In the genomic region with DNA sequence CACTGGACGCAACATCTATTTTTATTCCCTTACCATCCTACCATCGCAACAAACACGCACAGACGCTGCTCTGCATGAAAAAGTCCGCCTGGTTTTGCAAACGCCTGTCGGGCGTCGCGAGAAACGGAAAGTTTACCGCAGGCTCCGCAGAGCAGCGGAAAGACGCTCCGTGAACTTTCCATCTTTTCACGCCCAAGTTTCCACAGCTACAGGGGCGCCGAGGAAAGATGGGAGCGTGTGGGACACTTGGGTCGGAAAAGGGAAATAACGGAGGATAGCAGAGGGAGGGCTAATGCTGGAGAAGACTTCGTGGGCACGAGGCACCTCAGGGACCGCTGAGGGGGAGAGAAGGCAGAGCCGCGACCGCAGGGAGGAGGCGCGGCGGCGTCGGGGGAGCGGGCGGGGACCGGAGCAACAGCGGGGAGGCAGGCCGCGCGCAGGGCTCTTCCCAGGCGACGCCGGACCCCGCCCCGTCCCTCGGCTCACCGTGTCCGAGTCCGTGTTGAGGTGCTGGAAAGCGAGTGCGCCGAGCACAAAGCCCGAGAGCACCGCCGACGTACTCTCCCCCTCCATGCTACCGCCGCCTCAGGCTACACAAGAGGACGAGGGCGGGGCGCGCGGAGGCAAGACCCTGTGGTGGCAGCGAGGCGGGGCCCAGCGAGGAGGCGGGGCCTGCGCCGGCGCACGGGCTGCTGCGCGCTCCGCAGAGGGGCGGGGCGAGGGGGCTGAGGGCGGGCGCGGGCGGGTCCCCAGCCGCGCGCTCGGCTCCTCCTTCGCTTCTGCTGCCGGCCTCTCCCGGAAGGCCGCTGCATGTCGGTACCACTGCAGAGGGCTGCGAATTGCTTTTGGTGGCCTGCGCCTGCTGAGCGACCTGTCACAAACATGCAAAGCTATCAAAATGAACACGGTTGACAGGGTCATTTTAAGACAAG, we compare ENCODE assay signal across 1 cellular context.
TF ChIP-seq lines count a peak whose summit lies in the region.

A gene (minus strand): TSS at position 601 of the 932 bp plus-strand sequence. CDS start 28 bp downstream, at position 573.

TF ChIP-seq in WTC11, 78 proteins besides CTCF, POLR2A, EP300 and RAD21 (continued from another document and continues in another):
- TF ChIP-seq, protein P1, sequence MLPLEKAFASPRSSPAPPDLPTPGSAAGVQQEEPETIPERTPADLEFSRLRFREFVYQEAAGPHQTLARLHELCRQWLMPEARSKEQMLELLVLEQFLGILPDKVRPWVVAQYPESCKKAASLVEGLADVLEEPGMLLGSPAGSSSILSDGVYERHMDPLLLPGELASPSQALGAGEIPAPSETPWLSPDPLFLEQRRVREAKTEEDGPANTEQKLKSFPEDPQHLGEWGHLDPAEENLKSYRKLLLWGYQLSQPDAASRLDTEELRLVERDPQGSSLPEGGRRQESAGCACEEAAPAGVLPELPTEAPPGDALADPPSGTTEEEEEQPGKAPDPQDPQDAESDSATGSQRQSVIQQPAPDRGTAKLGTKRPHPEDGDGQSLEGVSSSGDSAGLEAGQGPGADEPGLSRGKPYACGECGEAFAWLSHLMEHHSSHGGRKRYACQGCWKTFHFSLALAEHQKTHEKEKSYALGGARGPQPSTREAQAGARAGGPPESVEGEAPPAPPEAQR (CRISPR knock-in tag; IDR thresholded peaks at IDR 0.05) = no peak
- TF ChIP-seq, protein P2, sequence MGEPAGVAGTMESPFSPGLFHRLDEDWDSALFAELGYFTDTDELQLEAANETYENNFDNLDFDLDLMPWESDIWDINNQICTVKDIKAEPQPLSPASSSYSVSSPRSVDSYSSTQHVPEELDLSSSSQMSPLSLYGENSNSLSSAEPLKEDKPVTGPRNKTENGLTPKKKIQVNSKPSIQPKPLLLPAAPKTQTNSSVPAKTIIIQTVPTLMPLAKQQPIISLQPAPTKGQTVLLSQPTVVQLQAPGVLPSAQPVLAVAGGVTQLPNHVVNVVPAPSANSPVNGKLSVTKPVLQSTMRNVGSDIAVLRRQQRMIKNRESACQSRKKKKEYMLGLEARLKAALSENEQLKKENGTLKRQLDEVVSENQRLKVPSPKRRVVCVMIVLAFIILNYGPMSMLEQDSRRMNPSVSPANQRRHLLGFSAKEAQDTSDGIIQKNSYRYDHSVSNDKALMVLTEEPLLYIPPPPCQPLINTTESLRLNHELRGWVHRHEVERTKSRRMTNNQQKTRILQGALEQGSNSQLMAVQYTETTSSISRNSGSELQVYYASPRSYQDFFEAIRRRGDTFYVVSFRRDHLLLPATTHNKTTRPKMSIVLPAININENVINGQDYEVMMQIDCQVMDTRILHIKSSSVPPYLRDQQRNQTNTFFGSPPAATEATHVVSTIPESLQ (CRISPR knock-in tag; IDR thresholded peaks at IDR 0.05) = no peak
- TF ChIP-seq GABPB1 (CRISPR knock-in tag; IDR thresholded peaks at IDR 0.05) (peak; percentile 41; the same call in 1 of the 2 replicates), TCF7 (CRISPR knock-in tag; IDR thresholded peaks at IDR 0.05; ENCODE audit: low read depth) (0 out of 2 replicates have a peak, but pooled peaks have one; percentile 79), MYBL2 (CRISPR knock-in tag; IDR thresholded peaks at IDR 0.05) (peak; percentile 69; the same call in 1 of the 2 replicates), JUN (CRISPR knock-in tag; IDR thresholded peaks at IDR 0.05) (peak; percentile 66; the same call in 1 of the 2 replicates), KAT7 (CRISPR knock-in tag; IDR thresholded peaks at IDR 0.05; ENCODE audit: borderline replicate concordance) (no peak), CBFB (CRISPR knock-in tag; IDR thresholded peaks at IDR 0.05; ENCODE audit: low read depth) (no peak), OVOL2 (CRISPR knock-in tag; IDR thresholded peaks at IDR 0.05; ENCODE audit: borderline replicate concordance) (no peak), RELA (CRISPR knock-in tag; IDR thresholded peaks at IDR 0.05; ENCODE audit: borderline replicate concordance) (no peak), EMX1 (CRISPR knock-in tag; IDR thresholded peaks at IDR 0.05) (no peak), HMGA2 (CRISPR knock-in tag; IDR thresholded peaks at IDR 0.05) (no peak), ZNF671 (CRISPR knock-in tag; IDR thresholded peaks at IDR 0.05) (no peak), TEAD1 (CRISPR knock-in tag; IDR thresholded peaks at IDR 0.05) (peak; percentile 78; the same call in 1 of the 2 replicates), ZNF263 (CRISPR knock-in tag; IDR thresholded peaks at IDR 0.05; ENCODE audit: low read depth) (no peak), ATF1 (CRISPR knock-in tag; IDR thresholded peaks at IDR 0.05) (0 out of 2 replicates have a peak, but pooled peaks have one; percentile 50), IRF2 (CRISPR knock-in tag; IDR thresholded peaks at IDR 0.05; ENCODE audit: borderline replicate concordance, low read depth) (peak; percentile 66; the same call in 1 of the 2 replicates), NR2C2 (CRISPR knock-in tag; IDR thresholded peaks at IDR 0.05) (no peak), JAZF1 (CRISPR knock-in tag; IDR thresholded peaks at IDR 0.05) (no peak)
- TF ChIP-seq, protein P3, sequence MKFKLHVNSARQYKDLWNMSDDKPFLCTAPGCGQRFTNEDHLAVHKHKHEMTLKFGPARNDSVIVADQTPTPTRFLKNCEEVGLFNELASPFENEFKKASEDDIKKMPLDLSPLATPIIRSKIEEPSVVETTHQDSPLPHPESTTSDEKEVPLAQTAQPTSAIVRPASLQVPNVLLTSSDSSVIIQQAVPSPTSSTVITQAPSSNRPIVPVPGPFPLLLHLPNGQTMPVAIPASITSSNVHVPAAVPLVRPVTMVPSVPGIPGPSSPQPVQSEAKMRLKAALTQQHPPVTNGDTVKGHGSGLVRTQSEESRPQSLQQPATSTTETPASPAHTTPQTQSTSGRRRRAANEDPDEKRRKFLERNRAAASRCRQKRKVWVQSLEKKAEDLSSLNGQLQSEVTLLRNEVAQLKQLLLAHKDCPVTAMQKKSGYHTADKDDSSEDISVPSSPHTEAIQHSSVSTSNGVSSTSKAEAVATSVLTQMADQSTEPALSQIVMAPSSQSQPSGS (CRISPR knock-in tag; IDR thresholded peaks at IDR 0.05; ENCODE audit: borderline replicate concordance, low read depth) = no peak
- TF ChIP-seq, protein P4, sequence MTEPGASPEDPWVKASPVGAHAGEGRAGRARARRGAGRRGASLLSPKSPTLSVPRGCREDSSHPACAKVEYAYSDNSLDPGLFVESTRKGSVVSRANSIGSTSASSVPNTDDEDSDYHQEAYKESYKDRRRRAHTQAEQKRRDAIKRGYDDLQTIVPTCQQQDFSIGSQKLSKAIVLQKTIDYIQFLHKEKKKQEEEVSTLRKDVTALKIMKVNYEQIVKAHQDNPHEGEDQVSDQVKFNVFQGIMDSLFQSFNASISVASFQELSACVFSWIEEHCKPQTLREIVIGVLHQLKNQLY (CRISPR knock-in tag; IDR thresholded peaks at IDR 0.05) = 0 out of 2 replicates have a peak, but pooled peaks have one; percentile 69
- TF ChIP-seq, protein P5, sequence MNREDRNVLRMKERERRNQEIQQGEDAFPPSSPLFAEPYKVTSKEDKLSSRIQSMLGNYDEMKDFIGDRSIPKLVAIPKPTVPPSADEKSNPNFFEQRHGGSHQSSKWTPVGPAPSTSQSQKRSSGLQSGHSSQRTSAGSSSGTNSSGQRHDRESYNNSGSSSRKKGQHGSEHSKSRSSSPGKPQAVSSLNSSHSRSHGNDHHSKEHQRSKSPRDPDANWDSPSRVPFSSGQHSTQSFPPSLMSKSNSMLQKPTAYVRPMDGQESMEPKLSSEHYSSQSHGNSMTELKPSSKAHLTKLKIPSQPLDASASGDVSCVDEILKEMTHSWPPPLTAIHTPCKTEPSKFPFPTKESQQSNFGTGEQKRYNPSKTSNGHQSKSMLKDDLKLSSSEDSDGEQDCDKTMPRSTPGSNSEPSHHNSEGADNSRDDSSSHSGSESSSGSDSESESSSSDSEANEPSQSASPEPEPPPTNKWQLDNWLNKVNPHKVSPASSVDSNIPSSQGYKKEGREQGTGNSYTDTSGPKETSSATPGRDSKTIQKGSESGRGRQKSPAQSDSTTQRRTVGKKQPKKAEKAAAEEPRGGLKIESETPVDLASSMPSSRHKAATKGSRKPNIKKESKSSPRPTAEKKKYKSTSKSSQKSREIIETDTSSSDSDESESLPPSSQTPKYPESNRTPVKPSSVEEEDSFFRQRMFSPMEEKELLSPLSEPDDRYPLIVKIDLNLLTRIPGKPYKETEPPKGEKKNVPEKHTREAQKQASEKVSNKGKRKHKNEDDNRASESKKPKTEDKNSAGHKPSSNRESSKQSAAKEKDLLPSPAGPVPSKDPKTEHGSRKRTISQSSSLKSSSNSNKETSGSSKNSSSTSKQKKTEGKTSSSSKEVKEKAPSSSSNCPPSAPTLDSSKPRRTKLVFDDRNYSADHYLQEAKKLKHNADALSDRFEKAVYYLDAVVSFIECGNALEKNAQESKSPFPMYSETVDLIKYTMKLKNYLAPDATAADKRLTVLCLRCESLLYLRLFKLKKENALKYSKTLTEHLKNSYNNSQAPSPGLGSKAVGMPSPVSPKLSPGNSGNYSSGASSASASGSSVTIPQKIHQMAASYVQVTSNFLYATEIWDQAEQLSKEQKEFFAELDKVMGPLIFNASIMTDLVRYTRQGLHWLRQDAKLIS (CRISPR knock-in tag; IDR thresholded peaks at IDR 0.05; ENCODE audit: borderline replicate concordance) = no peak
- TF ChIP-seq, protein P6, sequence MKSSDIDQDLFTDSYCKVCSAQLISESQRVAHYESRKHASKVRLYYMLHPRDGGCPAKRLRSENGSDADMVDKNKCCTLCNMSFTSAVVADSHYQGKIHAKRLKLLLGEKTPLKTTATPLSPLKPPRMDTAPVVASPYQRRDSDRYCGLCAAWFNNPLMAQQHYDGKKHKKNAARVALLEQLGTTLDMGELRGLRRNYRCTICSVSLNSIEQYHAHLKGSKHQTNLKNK (CRISPR knock-in tag; IDR thresholded peaks at IDR 0.05) = no peak
- TF ChIP-seq, protein P7, sequence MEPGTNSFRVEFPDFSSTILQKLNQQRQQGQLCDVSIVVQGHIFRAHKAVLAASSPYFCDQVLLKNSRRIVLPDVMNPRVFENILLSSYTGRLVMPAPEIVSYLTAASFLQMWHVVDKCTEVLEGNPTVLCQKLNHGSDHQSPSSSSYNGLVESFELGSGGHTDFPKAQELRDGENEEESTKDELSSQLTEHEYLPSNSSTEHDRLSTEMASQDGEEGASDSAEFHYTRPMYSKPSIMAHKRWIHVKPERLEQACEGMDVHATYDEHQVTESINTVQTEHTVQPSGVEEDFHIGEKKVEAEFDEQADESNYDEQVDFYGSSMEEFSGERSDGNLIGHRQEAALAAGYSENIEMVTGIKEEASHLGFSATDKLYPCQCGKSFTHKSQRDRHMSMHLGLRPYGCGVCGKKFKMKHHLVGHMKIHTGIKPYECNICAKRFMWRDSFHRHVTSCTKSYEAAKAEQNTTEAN (CRISPR knock-in tag; IDR thresholded peaks at IDR 0.05) = peak; percentile 75; the same call in 1 of the 2 replicates
- TF ChIP-seq, protein P8, sequence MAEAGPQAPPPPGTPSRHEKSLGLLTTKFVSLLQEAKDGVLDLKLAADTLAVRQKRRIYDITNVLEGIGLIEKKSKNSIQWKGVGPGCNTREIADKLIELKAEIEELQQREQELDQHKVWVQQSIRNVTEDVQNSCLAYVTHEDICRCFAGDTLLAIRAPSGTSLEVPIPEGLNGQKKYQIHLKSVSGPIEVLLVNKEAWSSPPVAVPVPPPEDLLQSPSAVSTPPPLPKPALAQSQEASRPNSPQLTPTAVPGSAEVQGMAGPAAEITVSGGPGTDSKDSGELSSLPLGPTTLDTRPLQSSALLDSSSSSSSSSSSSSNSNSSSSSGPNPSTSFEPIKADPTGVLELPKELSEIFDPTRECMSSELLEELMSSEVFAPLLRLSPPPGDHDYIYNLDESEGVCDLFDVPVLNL (CRISPR knock-in tag; IDR thresholded peaks at IDR 0.05; ENCODE audit: borderline replicate concordance, low read depth) = no peak
- TF ChIP-seq, protein P9, sequence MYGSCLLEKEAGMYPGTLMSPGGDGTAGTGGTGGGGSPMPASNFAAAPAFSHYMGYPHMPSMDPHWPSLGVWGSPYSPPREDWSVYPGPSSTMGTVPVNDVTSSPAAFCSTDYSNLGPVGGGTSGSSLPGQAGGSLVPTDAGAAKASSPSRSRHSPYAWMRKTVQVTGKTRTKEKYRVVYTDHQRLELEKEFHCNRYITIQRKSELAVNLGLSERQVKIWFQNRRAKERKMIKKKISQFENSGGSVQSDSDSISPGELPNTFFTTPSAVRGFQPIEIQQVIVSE (CRISPR knock-in tag; IDR thresholded peaks at IDR 0.05; ENCODE audit: borderline replicate concordance) = no peak
- TF ChIP-seq, protein P10, sequence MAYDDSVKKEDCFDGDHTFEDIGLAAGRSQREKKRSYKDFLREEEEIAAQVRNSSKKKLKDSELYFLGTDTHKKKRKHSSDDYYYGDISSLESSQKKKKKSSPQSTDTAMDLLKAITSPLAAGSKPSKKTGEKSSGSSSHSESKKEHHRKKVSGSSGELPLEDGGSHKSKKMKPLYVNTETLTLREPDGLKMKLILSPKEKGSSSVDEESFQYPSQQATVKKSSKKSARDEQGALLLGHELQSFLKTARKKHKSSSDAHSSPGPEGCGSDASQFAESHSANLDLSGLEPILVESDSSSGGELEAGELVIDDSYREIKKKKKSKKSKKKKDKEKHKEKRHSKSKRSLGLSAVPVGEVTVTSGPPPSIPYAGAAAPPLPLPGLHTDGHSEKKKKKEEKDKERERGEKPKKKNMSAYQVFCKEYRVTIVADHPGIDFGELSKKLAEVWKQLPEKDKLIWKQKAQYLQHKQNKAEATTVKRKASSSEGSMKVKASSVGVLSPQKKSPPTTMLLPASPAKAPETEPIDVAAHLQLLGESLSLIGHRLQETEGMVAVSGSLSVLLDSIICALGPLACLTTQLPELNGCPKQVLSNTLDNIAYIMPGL (CRISPR knock-in tag; IDR thresholded peaks at IDR 0.05) = peak; percentile 84; the same call in 1 of the 2 replicates
- TF ChIP-seq, protein P11, sequence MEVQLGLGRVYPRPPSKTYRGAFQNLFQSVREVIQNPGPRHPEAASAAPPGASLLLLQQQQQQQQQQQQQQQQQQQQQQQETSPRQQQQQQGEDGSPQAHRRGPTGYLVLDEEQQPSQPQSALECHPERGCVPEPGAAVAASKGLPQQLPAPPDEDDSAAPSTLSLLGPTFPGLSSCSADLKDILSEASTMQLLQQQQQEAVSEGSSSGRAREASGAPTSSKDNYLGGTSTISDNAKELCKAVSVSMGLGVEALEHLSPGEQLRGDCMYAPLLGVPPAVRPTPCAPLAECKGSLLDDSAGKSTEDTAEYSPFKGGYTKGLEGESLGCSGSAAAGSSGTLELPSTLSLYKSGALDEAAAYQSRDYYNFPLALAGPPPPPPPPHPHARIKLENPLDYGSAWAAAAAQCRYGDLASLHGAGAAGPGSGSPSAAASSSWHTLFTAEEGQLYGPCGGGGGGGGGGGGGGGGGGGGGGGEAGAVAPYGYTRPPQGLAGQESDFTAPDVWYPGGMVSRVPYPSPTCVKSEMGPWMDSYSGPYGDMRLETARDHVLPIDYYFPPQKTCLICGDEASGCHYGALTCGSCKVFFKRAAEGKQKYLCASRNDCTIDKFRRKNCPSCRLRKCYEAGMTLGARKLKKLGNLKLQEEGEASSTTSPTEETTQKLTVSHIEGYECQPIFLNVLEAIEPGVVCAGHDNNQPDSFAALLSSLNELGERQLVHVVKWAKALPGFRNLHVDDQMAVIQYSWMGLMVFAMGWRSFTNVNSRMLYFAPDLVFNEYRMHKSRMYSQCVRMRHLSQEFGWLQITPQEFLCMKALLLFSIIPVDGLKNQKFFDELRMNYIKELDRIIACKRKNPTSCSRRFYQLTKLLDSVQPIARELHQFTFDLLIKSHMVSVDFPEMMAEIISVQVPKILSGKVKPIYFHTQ (CRISPR knock-in tag; IDR thresholded peaks at IDR 0.05) = no peak
